ENCODE assay signal across 17 cellular contexts in genomic region chr1:208164609-208165008, GRCh38.
"Had no signal": no experiment of that assay in that cellular context is flagged by ENCODE, and none has a peak within 500 bp of the region (broad histone marks: within the 10 kb centered on the region; RNA-seq: fewer than 3 reads in every experiment).

No MANE protein-coding gene starts in this region.

- H3K9me3 ChIP-seq: adrenal gland had no signal

- H3K36me3 ChIP-seq: adrenal gland, neural progenitor cell had no signal

- DNase-seq: activated CD4-positive, alpha-beta T cell treated with anti-CD3 and anti-CD28 coated beads for 1 hour; activated CD4-positive, alpha-beta T cell treated with anti-CD3 and anti-CD28 coated beads, Interleukin-2, amount 50 U/mL, for 1 hour; activated CD8-positive, alpha-beta T cell treated with anti-CD3 and anti-CD28 coated beads, Interleukin-2, amount 10 ng/mL, durations not matched to agents 7 days and 5 days; activated naive CD4-positive, alpha-beta T cell; activated T-cell treated with anti-CD3 and anti-CD28 coated beads, Interleukin-2, amount 50 U/mL, for 24 hours; adrenal gland; effector memory CD8-positive, alpha-beta T cell; kidney; naive thymus-derived CD4-positive, alpha-beta T cell; stimulated activated CD4-positive, alpha-beta T cell treated with anti-CD3 and anti-CD28 coated beads, Interleukin-2, amount 100 ng/mL, for 48 hours; stimulated activated CD8-positive, alpha-beta memory T cell treated with anti-CD3 and anti-CD28 coated beads, Interleukin-4, amount 100 ng/mL, for 48 hours; stimulated activated naive B cell treated with anti-CD40 and anti-IgM and Interleukin-4, amounts not matched to agents 10 μg/mL and 1 μg/mL and 100 μg/mL, for 72 hours; T-helper 1 cell; T1000 had no signal

- ATAC-seq: activated CD8-positive, alpha-beta T cell treated with anti-CD3 and anti-CD28 coated beads, Interleukin-2, amount 10 ng/mL, durations not matched to agents 7 days and 5 days; effector memory CD8-positive, alpha-beta T cell; naive thymus-derived CD4-positive, alpha-beta T cell; sciatic nerve; stimulated activated naive B cell treated with anti-CD40 and anti-IgM and Interleukin-4, amounts not matched to agents 10 μg/mL and 1 μg/mL and 100 μg/mL, for 72 hours had no signal

- H3K27ac ChIP-seq: adrenal gland, neural progenitor cell had no signal

- H3K4me3 ChIP-seq: adrenal gland, lung, neural progenitor cell had no signal

- H3K27me3 ChIP-seq: adrenal gland, neural progenitor cell had no signal
